ENCODE assay signal across 9 cellular contexts in the genomic region with DNA sequence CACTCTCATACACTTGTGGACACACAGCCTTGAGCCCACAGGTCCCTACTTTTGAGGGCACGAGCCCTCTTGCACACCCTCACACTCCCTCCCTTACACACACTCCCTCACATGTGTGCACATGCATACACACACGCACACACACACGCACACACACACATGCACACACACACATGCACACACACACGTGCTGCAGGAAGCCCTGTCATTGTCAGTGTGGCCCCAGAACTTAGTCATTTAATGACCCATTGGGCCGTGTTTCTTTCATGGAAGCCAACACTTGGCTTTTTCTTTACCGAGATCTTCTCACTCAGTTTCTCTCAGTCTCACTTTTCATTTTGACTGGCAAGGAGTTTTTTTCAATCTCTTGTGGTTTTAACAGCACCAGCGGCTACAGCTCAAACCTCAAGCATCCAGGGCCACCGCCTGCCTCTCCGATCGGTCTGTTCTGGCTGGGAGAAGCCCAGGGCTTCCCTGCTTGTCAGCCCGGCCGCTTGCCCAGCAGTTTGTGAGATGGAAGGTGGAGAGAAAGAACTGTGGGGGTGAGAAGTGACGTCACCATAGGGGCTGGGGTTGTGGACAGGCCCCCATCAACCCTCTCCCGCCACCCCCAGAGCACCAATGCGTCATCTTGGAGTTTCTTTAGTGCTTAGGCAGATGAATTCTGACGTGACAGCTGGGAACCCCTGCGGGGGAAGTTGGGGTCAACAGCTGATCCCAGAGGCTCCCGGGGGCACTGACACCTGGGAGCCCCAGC. TPM values are rescaled to one million over a fixed set of nuclear protein-coding genes. Genes with fewer than 3 reads are reported as not detected.
DNase-seq lines count a peak whose midpoint lies in the region; ATAC-seq and TF ChIP-seq lines count a peak whose summit lies in the region.
"Had no signal": no experiment of that assay in that cellular context is flagged by ENCODE, and none has a peak within 500 bp of the region (broad histone marks: within the 10 kb centered on the region; RNA-seq: fewer than 3 reads in every experiment).

No MANE protein-coding gene starts in this region.

- H4K20me1 ChIP-seq in OCI-LY3 (ENCODE audit: insufficient read depth, low read length), result no peaks in the 10 kb centered on the region

- no peaks in the 10 kb centered on the region for H3K9me3 Mint-ChIP-seq in CD8-positive, alpha-beta T cell
- no peaks in the 10 kb centered on the region for H3K9me3 Mint-ChIP-seq in effector memory CD8-positive, alpha-beta T cell

- H2AK5ac ChIP-seq in mesenchymal stem cell (ENCODE audit: low read length, severe bottlenecking), result no peak overlapping the region

- H3K27ac Mint-ChIP-seq in CD8-positive, alpha-beta T cell, result no peak overlapping the region
- H3K27ac Mint-ChIP-seq in effector memory CD8-positive, alpha-beta T cell, result no peak overlapping the region

- H3K4me1 ChIP-seq in CD8-positive, alpha-beta T cell (ENCODE audit: insufficient read depth, low read length), result peaks cover 14% of the 10 kb centered on the region
- H3K4me1 ChIP-seq in OCI-LY3 (ENCODE audit: low read length) (peaks cover 73% of the 10 kb centered on the region), mesenchymal stem cell (ENCODE audit: control insufficient read depth, insufficient read depth, low read depth, low read length) (peaks cover 16% of the 10 kb centered on the region)
- H3K4me1 ChIP-seq: parathyroid adenoma had no signal

- ATAC-seq in CD8-positive, alpha-beta T cell, result peak; percentile 72
- peak; percentile 39 for ATAC-seq in GM21515 (IDR thresholded peaks at IDR 0.05; ENCODE audit: unreplicated experiment)
- peak; percentile 81 for ATAC-seq in effector memory CD8-positive, alpha-beta T cell (replicated peaks)

- peaks cover 3% of the 10 kb centered on the region for H3K27me3 Mint-ChIP-seq in CD8-positive, alpha-beta T cell (ENCODE audit: low read depth)
- H3K27me3 Mint-ChIP-seq in effector memory CD8-positive, alpha-beta T cell, result peaks cover 0 to 9% of the 10 kb centered on the region in 2 donors

- WGBS in mesenchymal stem cell, result 79% methylated on average over 17 of the region's 18 CpGs

- H3K18ac ChIP-seq in mesenchymal stem cell (ENCODE audit: low read depth in 1 of 2, low read length in 2 of 2), result peak overlapping the region in 1 of 2 experiments; percentile 59

- no peaks in the 10 kb centered on the region for H3K36me3 ChIP-seq in CD8-positive, alpha-beta T cell (ENCODE audit: insufficient read depth, low read length)
- H3K36me3 ChIP-seq in OCI-LY3 (replicated peaks; ENCODE audit: low read depth, low read length) (no peaks in the 10 kb centered on the region), mesenchymal stem cell (ENCODE audit: control insufficient read depth in 1 of 2, insufficient read depth in 2 of 2, low read depth in 1 of 2, low read length in 2 of 2) (no peaks in the 10 kb centered on the region)

- H3K27me3 ChIP-seq in CD8-positive, alpha-beta T cell (ENCODE audit: insufficient read depth, low read length), result no peaks in the 10 kb centered on the region
- H3K27me3 ChIP-seq in OCI-LY3 (ENCODE audit: low read depth, low read length) (peaks cover 29% of the 10 kb centered on the region), mesenchymal stem cell (ENCODE audit: control insufficient read depth in 1 of 2, insufficient read depth in 1 of 2, low read length in 2 of 2) (peaks cover 17 to 37% of the 10 kb centered on the region in 2 experiments)

- no peak overlapping the region for H3K23ac ChIP-seq in mesenchymal stem cell (ENCODE audit: low read length in 2 of 2)

- no peak overlapping the region for H4K8ac ChIP-seq in mesenchymal stem cell (ENCODE audit: low read length)

- no peak overlapping the region for H3K27ac ChIP-seq in CD8-positive, alpha-beta T cell (ENCODE audit: low read depth, low read length)
- H3K27ac ChIP-seq in OCI-LY3 (ENCODE audit: low read length) (peak overlapping the region; percentile 76), coronary artery (no peak overlapping the region), mesenchymal stem cell (ENCODE audit: low read length, poor library complexity, severe bottlenecking) (no peak overlapping the region)
- H3K27ac ChIP-seq: parathyroid adenoma had no signal

- no peak for TF ChIP-seq CTCF in CD8-positive, alpha-beta T cell (IDR thresholded peaks at IDR 0.05)
- TF ChIP-seq CTCF in OCI-LY3 (IDR thresholded peaks at IDR 0.05; ENCODE audit: low read depth, low read length) (no peak), coronary artery (IDR thresholded peaks at IDR 0.05) (no peak)

- intact Hi-C loops in CD8-positive, alpha-beta T cell (cut with DNase I, micrococcal nuclease), result no loop called here

- no peak overlapping the region for H3K4ac ChIP-seq in mesenchymal stem cell (ENCODE audit: low read depth in 1 of 2, low read length in 2 of 2)

- H2BK120ac ChIP-seq in mesenchymal stem cell (ENCODE audit: low read depth, low read length), result no peak overlapping the region

- no peak overlapping the region for H2BK15ac ChIP-seq in mesenchymal stem cell (ENCODE audit: low read depth, poor library complexity, severe bottlenecking)

- H3K4me3 Mint-ChIP-seq in CD8-positive, alpha-beta T cell, result no peak overlapping the region
- H3K4me3 Mint-ChIP-seq in effector memory CD8-positive, alpha-beta T cell, result no peak overlapping the region

- no peak overlapping the region for H3K4me3 ChIP-seq in CD8-positive, alpha-beta T cell (ENCODE audit: low read depth, low read length)
- H3K4me3 ChIP-seq in OCI-LY3 (ENCODE audit: low read length), result peak overlapping the region; percentile 73
- no peak overlapping the region for H3K4me3 ChIP-seq in coronary artery
- H3K4me3 ChIP-seq in mesenchymal stem cell (ENCODE audit: insufficient read depth in 1 of 2, low read depth in 1 of 2, low read length in 2 of 2), result no peak overlapping the region

- H3K9ac ChIP-seq in OCI-LY3 (ENCODE audit: low read length), result peak overlapping the region; percentile 38; the same call in 1 of the 2 replicates
- H3K9ac ChIP-seq in mesenchymal stem cell (ENCODE audit: low read length), result no peak overlapping the region
- H3K9ac ChIP-seq: parathyroid adenoma had no signal

- H3K4me2 ChIP-seq in OCI-LY3 (ENCODE audit: low read length) (peak overlapping the region; percentile 99), mesenchymal stem cell (ENCODE audit: low read length, poor library complexity, severe bottlenecking) (no peak overlapping the region)

- no peaks in the 10 kb centered on the region for H3K79me2 ChIP-seq in OCI-LY3 (ENCODE audit: low read length)
- H3K79me2 ChIP-seq: parathyroid adenoma had no signal

- no peak overlapping the region for H2BK5ac ChIP-seq in mesenchymal stem cell (ENCODE audit: low read depth, low read length, poor library complexity, severe bottlenecking)

- H3K79me1 ChIP-seq in mesenchymal stem cell (replicated peaks; ENCODE audit: low read length, poor library complexity, severe bottlenecking), result no peaks in the 10 kb centered on the region

- H3K4me1 Mint-ChIP-seq in CD8-positive, alpha-beta T cell (ENCODE audit: low read depth), result peaks cover 3% of the 10 kb centered on the region
- H3K4me1 Mint-ChIP-seq in effector memory CD8-positive, alpha-beta T cell (ENCODE audit: low read depth in 2 of 2), result peaks cover 7 to 14% of the 10 kb centered on the region in 2 donors

- POLR2A ChIA-PET in CD8-positive, alpha-beta T cell (lab: Charles Lee), result interaction anchor here (1.3 kb wide), 1 partner anchor 10 kb away, joined by 3 read pairs; no protein-coding TSS in a partner anchor

- no peaks in the 10 kb centered on the region for H3K36me3 Mint-ChIP-seq in CD8-positive, alpha-beta T cell
- no peaks in the 10 kb centered on the region for H3K36me3 Mint-ChIP-seq in effector memory CD8-positive, alpha-beta T cell (ENCODE audit: insufficient read depth)

- peak in 3 of 7 experiments; percentile 25 to 60 (median 38) for DNase-seq in CD8-positive, alpha-beta T cell
- DNase-seq in effector memory CD8-positive, alpha-beta T cell, result peak; percentile 39 to 46 (median 45)
- DNase-seq in KG1 (lab: John Stamatoyannopoulos, UW), result no peak
- DNase-seq in coronary artery (ENCODE audit: low spot score), result no peak
- no peak for DNase-seq in mesenchymal stem cell
- no peak for DNase-seq in GM03348 (ENCODE audit: low spot score)

- H4K91ac ChIP-seq in mesenchymal stem cell (ENCODE audit: low read length), result no peak overlapping the region

- H2BK12ac ChIP-seq in mesenchymal stem cell (ENCODE audit: low read length in 2 of 2), result no peak overlapping the region

- peak overlapping the region in 1 of 2 experiments; percentile 30 for H3K14ac ChIP-seq in mesenchymal stem cell (ENCODE audit: low read length in 2 of 2)

- H2AFZ ChIP-seq in OCI-LY3 (ENCODE audit: low read depth, low read length) (no peak overlapping the region), mesenchymal stem cell (ENCODE audit: low read depth, low read length) (no peak overlapping the region)
- H2AFZ ChIP-seq: parathyroid adenoma had no signal

- CTCF ChIA-PET in CD8-positive, alpha-beta T cell (lab: Charles Lee), result interaction anchor here (2.1 kb wide), 1 partner anchor 10 kb away, joined by 6 read pairs; no protein-coding TSS in a partner anchor

- H3K9me3 ChIP-seq in CD8-positive, alpha-beta T cell (ENCODE audit: low read length), result no peaks in the 10 kb centered on the region
- H3K9me3 ChIP-seq in OCI-LY3 (ENCODE audit: insufficient read depth, low read length) (no peaks in the 10 kb centered on the region), mesenchymal stem cell (ENCODE audit: control insufficient read depth, low read length) (no peaks in the 10 kb centered on the region)

RNA-seq across cellular contexts. Expression of gene TNFRSF8, which starts 15.8 kb away (rescaled TPM):
- total RNA-seq in CD8-positive, alpha-beta T cell, result not detected
- polyA plus RNA-seq in mesenchymal stem cell (2013, experiment 1 of 2), result 0.03 TPM
- not detected for polyA plus RNA-seq in mesenchymal stem cell (2013, experiment 2 of 2)

RNA-seq across cellular contexts. Expression of gene MIIP, which starts 28.0 kb away (rescaled TPM):
- 10 to 100 TPM; 21.2 to 21.5 TPM for total RNA-seq in CD8-positive, alpha-beta T cell
- 13.4 TPM for polyA plus RNA-seq in mesenchymal stem cell (2013, experiment 1 of 2)
- 14.0 TPM for polyA plus RNA-seq in mesenchymal stem cell (2013, experiment 2 of 2)

Comparison
In these comparisons a context has a peak if more than half of its experiments do, and no peak if none do; other contexts are left out.
1. DNase-seq: peak in effector memory CD8-positive, alpha-beta T cell (3 of 3); none in KG1 (single experiment), coronary artery (single experiment), mesenchymal stem cell (single experiment) and GM03348 (single experiment).
2. Peak in every context shown above with its lines, with median percentiles within 50 percentile points of each other: ATAC-seq.